Comparison of ENCODE assay signal across 10 cellular contexts in the genomic region with DNA sequence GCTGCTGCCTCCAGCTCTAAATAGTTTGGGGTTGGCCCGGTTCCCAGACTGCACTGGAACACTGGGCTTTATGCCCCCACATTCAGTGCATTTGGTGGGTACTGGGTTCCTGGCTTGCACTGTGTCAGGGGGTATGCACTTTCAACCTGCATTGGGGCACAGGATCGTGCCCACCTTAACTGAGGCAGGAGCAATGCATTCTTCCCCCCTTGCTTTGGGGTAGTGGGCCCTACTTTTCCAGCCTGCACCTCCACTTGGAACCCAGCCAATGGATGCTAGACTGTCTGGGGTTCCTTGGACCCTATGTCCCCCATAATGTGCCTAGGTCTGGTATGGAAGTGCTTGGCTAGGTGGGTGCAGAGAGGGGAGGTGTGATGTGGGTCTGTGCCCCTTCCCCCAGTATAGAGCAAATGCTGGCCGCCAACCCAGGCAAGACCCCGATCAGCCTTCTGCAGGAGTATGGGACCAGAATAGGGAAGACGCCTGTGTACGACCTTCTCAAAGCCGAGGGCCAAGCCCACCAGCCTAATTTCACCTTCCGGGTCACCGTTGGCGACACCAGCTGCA. TPM values are rescaled to one million over a fixed set of nuclear protein-coding genes. Genes with fewer than 3 reads are reported as not detected.
A peak's percentile ranks its signal among the peaks of the same experiment; 100 is the strongest.
DNase-seq lines count a peak whose midpoint lies in the region; ATAC-seq, FAIRE-seq and TF ChIP-seq lines count a peak whose summit lies in the region.
"Had no signal": no experiment of that assay in that cellular context is flagged by ENCODE, and none has a peak within 500 bp of the region (broad histone marks: within the 10 kb centered on the region; RNA-seq: fewer than 3 reads in every experiment).

No MANE protein-coding gene starts in this region.

- peak overlapping the region; percentile 41 for H4K8ac ChIP-seq in mesendoderm (ENCODE audit: low read depth, low read length)

- H3K9ac ChIP-seq in K562 (ENCODE audit: insufficient read depth in 1 of 2, low read depth in 2 of 2, low read length in 2 of 2) (peak overlapping the region; percentile 97 to 99), mesendoderm (ENCODE audit: low read length) (peak overlapping the region; percentile 93)

- no peak overlapping the region for H2BK15ac ChIP-seq in mesendoderm (replicated peaks; ENCODE audit: low read depth)

- peak overlapping the region; percentile 87 for H3K23ac ChIP-seq in mesendoderm (ENCODE audit: low read length)

- H3K27ac ChIP-seq in heart right ventricle (peak overlapping the region; percentile 96 to 99 (median 97)), K562 (ENCODE audit: extremely low read depth, low read depth, low read length) (peak overlapping the region; percentile 97), mesendoderm (ENCODE audit: low read depth, low read length) (peak overlapping the region; percentile 85), uterus (peak overlapping the region; percentile 96 to 99)

- TSS peak; percentile 68 for BruUV-seq in K562 (replicated peaks; lab: Mats Ljungman, UMichigan)

- peaks cover 27% of the 10 kb centered on the region for H3K79me2 ChIP-seq in K562 (ENCODE audit: control insufficient read depth, insufficient read depth, low read length)
- H3K79me2 ChIP-seq in mesendoderm (ENCODE audit: control insufficient read depth, insufficient read depth, low read length) = peaks cover 7% of the 10 kb centered on the region

- H4K5ac ChIP-seq in mesendoderm (ENCODE audit: low read length) = peak overlapping the region; percentile 2

- H3K9me3 ChIP-seq in heart right ventricle = no peaks in the 10 kb centered on the region
- no peaks in the 10 kb centered on the region for H3K9me3 ChIP-seq in K562 (replicated peaks; ENCODE audit: control insufficient read depth, insufficient read depth, low read depth, low read length)
- H3K9me3 ChIP-seq in uterus = no peaks in the 10 kb centered on the region

- H3K4me3 ChIP-seq in heart right ventricle (peak overlapping the region; percentile 44 to 87 (median 74)), K562 (peak overlapping the region; percentile 79), mesendoderm (ENCODE audit: low read length) (peak overlapping the region; percentile 54), uterus (peak overlapping the region; percentile 68 to 72)

- POLR2A ChIA-PET in K562 (lab: Yijun Ruan, JAX) = interaction anchor here (0.6 to 2.7 kb wide), 35 partner anchors 9 to 423 kb away, joined by 3 to 24 read pairs (median 4); partner anchors contain the start of genes AAAS, PFDN5, SP1 and SPRYD3

- H3K18ac ChIP-seq in mesendoderm (ENCODE audit: low read length) = peak overlapping the region; percentile 89

- TF ChIP-seq RAD21 in K562 (CRISPR knock-in tag; conservative IDR thresholded peaks at IDR 0.05 in 1 of 2, IDR thresholded peaks at IDR 0.05 in 1 of 2) = no peak

- H3K4me2 ChIP-seq in K562 (ENCODE audit: insufficient read depth, low read length) (peak overlapping the region; percentile 100), mesendoderm (ENCODE audit: low read length) (peak overlapping the region; percentile 93)

- peak overlapping the region; percentile 99 for H3K56ac ChIP-seq in mesendoderm (ENCODE audit: low read length)

- TF ChIP-seq CTCF in heart right ventricle (IDR thresholded peaks at IDR 0.05) (no peak), K562 (IDR thresholded peaks at IDR 0.05 in 2 of 3, conservative IDR thresholded peaks at IDR 0.05 in 1 of 3; ENCODE audit: insufficient read depth in 2 of 3, low read depth in 1 of 3, low read length in 3 of 3) (no peak), uterus (IDR thresholded peaks at IDR 0.05) (no peak)

- no peak for TF ChIP-seq EP300 in K562 (IDR thresholded peaks at IDR 0.05; ENCODE audit: low read length)

- H2AFZ ChIP-seq in K562 (ENCODE audit: low read depth, low read length) = peak overlapping the region; percentile 99

- intact Hi-C loops in heart right ventricle (cut with DNase I) (loop anchor here in 7 of 10 donors (2.0 to 10.0 kb wide), 7 partner anchors 47 to 177 kb away; partner anchors contain the start of genes PCBP2 (in 5 of the 7), AAAS (in 1 of the 7) and PRR13 (in 1 of the 7)), left ventricle myocardium superior (cut with micrococcal nuclease) (loop anchor here (5.0 kb wide), 1 partner anchor 179 kb away; the partner anchor contains the start of gene AAAS), K562 (cut with micrococcal nuclease) (loop anchor here (1.0 to 10.0 kb wide), 2 partner anchors 176 to 437 kb away; no protein-coding TSS in a partner anchor), uterus (cut with DNase I; ENCODE audit: low total_unique reads) (loop anchor here (10.0 kb wide), 1 partner anchor 47 kb away; the partner anchor contains the start of gene PCBP2)

- peak in 1 of 8 donors; percentile 0 for ATAC-seq in heart right ventricle
- ATAC-seq in left ventricle myocardium superior = no peak
- no peak for ATAC-seq in K562
- ATAC-seq in HG03039 (IDR thresholded peaks at IDR 0.05; ENCODE audit: unreplicated experiment) = no peak

- H3K27me3 ChIP-seq in heart right ventricle (no peaks in the 10 kb centered on the region), K562 (ENCODE audit: control insufficient read depth in 2 of 2, insufficient read depth in 2 of 2, low read length in 2 of 2) (no peaks in the 10 kb centered on the region), mesendoderm (ENCODE audit: insufficient read depth, low read length, poor library complexity) (no peaks in the 10 kb centered on the region), uterus (no peaks in the 10 kb centered on the region)

- H4K20me1 ChIP-seq in K562 (replicated peaks; ENCODE audit: control insufficient read depth, insufficient read depth, low read length) = no peaks in the 10 kb centered on the region

- no peak for FAIRE-seq in K562 (lab: Jason Lieb, UNC)

- peaks cover 9% of the 10 kb centered on the region for H3K79me1 ChIP-seq in mesendoderm (ENCODE audit: low read length)

- DNase-seq in heart right ventricle (no peak), left ventricle myocardium superior (no peak), K562 (ENCODE audit: extremely low read depth in 1 of 4, low spot score in 3 of 4) (peak in 1 of 4 experiments; percentile 32), mesendoderm (no peak), uterus (peak in 1 of 2 donors; percentile 41), NCI-H748 (lab: John Stamatoyannopoulos, UW; ENCODE audit: unreplicated experiment) (no peak), HUDEP-2 (lab: John Stamatoyannopoulos, UW; ENCODE audit: unreplicated experiment in 76 of 76) (no peak)

- CTCF ChIA-PET in K562 (lab: Yijun Ruan, JAX; ENCODE audit: low intra/inter-chr PET ratio) = interaction anchor here (1.0 to 1.4 kb wide), 2 partner anchors 174 to 177 kb away, joined by 3 read pairs; partner anchors contain the start of gene ATP5MC2

- H2BK120ac ChIP-seq in mesendoderm (ENCODE audit: low read depth, low read length) = no peak overlapping the region

- H2AK5ac ChIP-seq in mesendoderm (ENCODE audit: low read length) = peak overlapping the region; percentile 7

- 56 to 66% methylated on average over 10 of the region's 10 CpGs for WGBS in heart right ventricle, 2 donors
- 14% methylated on average over 10 of the region's 10 CpGs for WGBS in K562 (ENCODE audit: insufficient coverage, low coverage, missing lambda C conversion rate)
- WGBS in mesendoderm (ENCODE audit: extremely low coverage, insufficient coverage, low lambda C conversion rate) = no CpG with 5 or more reads among the region's 10 CpGs

- H3K9me1 ChIP-seq in K562 (ENCODE audit: control insufficient read depth, insufficient read depth, low read length) = no peaks in the 10 kb centered on the region

- H3K4ac ChIP-seq in mesendoderm (ENCODE audit: low read depth, low read length) = peak overlapping the region; percentile 74

- H3K36me3 ChIP-seq in heart right ventricle (peaks cover 0 to 36% (median 5%) of the 10 kb centered on the region in 9 donors), K562 (ENCODE audit: control insufficient read depth, insufficient read depth, low read length) (peaks cover 36% of the 10 kb centered on the region; the same call in 2 of the 3 replicates), mesendoderm (ENCODE audit: control insufficient read depth, insufficient read depth, low read length) (no peaks in the 10 kb centered on the region), uterus (no peaks in the 10 kb centered on the region)

- in situ Hi-C loops in K562 (cut with MboI) = loop anchor here (10.0 kb wide), 1 partner anchor 177 kb away; the partner anchor contains the start of gene AAAS

- peaks cover 15 to 50% (median 27%) of the 10 kb centered on the region in 9 donors for H3K4me1 ChIP-seq in heart right ventricle
- H3K4me1 ChIP-seq in K562 (replicated peaks in 1 of 2; ENCODE audit: control insufficient read depth in 2 of 2, insufficient read depth in 2 of 2, low read length in 2 of 2) = peaks cover 29 to 42% of the 10 kb centered on the region in 2 experiments; a peak in 4 of 5 replicates
- peaks cover 10% of the 10 kb centered on the region for H3K4me1 ChIP-seq in mesendoderm (ENCODE audit: control insufficient read depth, low read depth, low read length)
- H3K4me1 ChIP-seq in uterus = peaks cover 0 to 19% of the 10 kb centered on the region in 2 donors

- H2BK5ac ChIP-seq in mesendoderm (ENCODE audit: low read length) = peak overlapping the region; percentile 65

- TF ChIP-seq POLR2A in K562 (conservative IDR thresholded peaks at IDR 0.05) = no peak
- no peak for TF ChIP-seq POLR2A in uterus (IDR thresholded peaks at IDR 0.05)

RNA-seq across cellular contexts. Expression of gene TARBP2, which starts 0.6 kb away (rescaled TPM):
- total RNA-seq in heart right ventricle (10 to 100 TPM in 7 of 10 donors, 1 to 10 TPM in 3; 7.0 to 13.7 (median 11.0) TPM), left ventricle myocardium superior (10.1 TPM), K562 (2014; rRNA removed) (63.1 and 75.7 TPM in 2 replicates), K562 (2014; rRNA removed; fragmentation: Illumina TruSeq; extraction: Trizol) (21.0 and 25.2 TPM in 2 replicates), K562 (2015; rRNA removed; fragmentation: Illumina TruSeq; extraction: Trizol) (54.6 and 56.5 TPM in 2 replicates), K562 (2021) (55.4 and 59.2 TPM in 2 replicates), uterus (10 to 100 TPM in 3 of 4 donors, 1 to 10 TPM in 1; 6.7 to 33.2 (median 19.0) TPM)
- polyA plus RNA-seq in heart right ventricle (10 to 100 TPM; 17.6 to 21.2 TPM), K562 (2011; rRNA removed) (40.4 and 55.0 TPM in 2 replicates), K562 (2014; fragmentation: Illumina TruSeq; extraction: Trizol) (44.6 and 51.6 TPM in 2 replicates), K562 (2014; fragmentation: Nextera tagmentation; extraction: Ambion mirVana) (10 to 100 TPM in 1 of 2 experiments, 1 to 10 TPM in 1; 5.6 to 16.6 TPM), K562 (2014; rRNA removed) (68.7 and 69.0 TPM in 2 replicates)
- total RNA-seq in K562 (2011; cell fraction: chromatin; rRNA removed; ENCODE audit: low replicate concordance) = 87.5 and 179 TPM in 2 replicates
- 124 and 126 TPM in 2 replicates for total RNA-seq in K562 (2011; cell fraction: nucleolus; rRNA removed)
- 113 and 115 TPM in 2 replicates for total RNA-seq in K562 (2011; cell fraction: nucleoplasm; rRNA removed)
- polyA plus RNA-seq in K562 (2011; cell fraction: cytosol; rRNA removed) = 69.6 and 99.9 TPM in 2 replicates
- 222 and 277 TPM in 2 replicates for polyA plus RNA-seq in K562 (2011; cell fraction: nucleus; rRNA removed)
- polyA plus RNA-seq in K562 (2012) = 56.1 and 59.4 TPM in 2 replicates
- 20.1 and 22.4 TPM in 2 replicates for polyA minus RNA-seq in K562 (2011; rRNA and poly(A)+ RNA removed)
- 17.8 and 20.6 TPM in 2 replicates for polyA minus RNA-seq in K562 (2011; cell fraction: cytosol; rRNA and poly(A)+ RNA removed)
- 45.2 and 71.4 TPM in 2 replicates for polyA minus RNA-seq in K562 (2011; cell fraction: nucleus; rRNA and poly(A)+ RNA removed)
- 37.4 TPM for polyA plus RNA-seq in mesendoderm (2013, experiment 1 of 2)
- polyA plus RNA-seq in mesendoderm (2013, experiment 2 of 2) = 37.2 TPM

RNA-seq across cellular contexts. Expression of gene MAP3K12, which starts 2.4 kb away (rescaled TPM):
- 10 to 100 TPM in 1 of 10 donors, 1 to 10 TPM in 9; 2.9 to 10.1 (median 4.3) TPM for total RNA-seq in heart right ventricle
- 10 to 100 TPM in 1 of 2 donors, 1 to 10 TPM in 1; 6.5 to 19.4 TPM for polyA plus RNA-seq in heart right ventricle
- total RNA-seq in left ventricle myocardium superior = 4.2 TPM
- total RNA-seq in K562 (2011; cell fraction: chromatin; rRNA removed; ENCODE audit: low replicate concordance) = 10.8 and 23.0 TPM in 2 replicates
- 12.2 and 17.2 TPM in 2 replicates for total RNA-seq in K562 (2011; cell fraction: nucleolus; rRNA removed)
- 9.6 and 12.4 TPM in 2 replicates for total RNA-seq in K562 (2011; cell fraction: nucleoplasm; rRNA removed)
- 1.1 and 1.3 TPM in 2 replicates for total RNA-seq in K562 (2014; rRNA removed)
- 0.93 and 1.1 TPM in 2 replicates for total RNA-seq in K562 (2014; rRNA removed; fragmentation: Illumina TruSeq; extraction: Trizol)
- total RNA-seq in K562 (2015; rRNA removed; fragmentation: Illumina TruSeq; extraction: Trizol) = 1.6 and 1.9 TPM in 2 replicates
- 2.1 and 2.6 TPM in 2 replicates for total RNA-seq in K562 (2021)
- polyA plus RNA-seq in K562 (2011; rRNA removed) = 1.7 and 2.2 TPM in 2 replicates
- 1.7 and 3.8 TPM in 2 replicates for polyA plus RNA-seq in K562 (2011; cell fraction: cytosol; rRNA removed)
- 15.6 and 23.0 TPM in 2 replicates for polyA plus RNA-seq in K562 (2011; cell fraction: nucleus; rRNA removed)
- 4.6 and 6.4 TPM in 2 replicates for polyA plus RNA-seq in K562 (2012)
- 1.3 and 1.8 TPM in 2 replicates for polyA plus RNA-seq in K562 (2014; fragmentation: Illumina TruSeq; extraction: Trizol)
- polyA plus RNA-seq in K562 (2014; fragmentation: Nextera tagmentation; extraction: Ambion mirVana) = under 1 TPM; 0.10 to 0.46 TPM
- 1.1 and 2.4 TPM in 2 replicates for polyA plus RNA-seq in K562 (2014; rRNA removed)
- polyA minus RNA-seq in K562 (2011; rRNA and poly(A)+ RNA removed) = 1.8 and 2.8 TPM in 2 replicates
- polyA minus RNA-seq in K562 (2011; cell fraction: cytosol; rRNA and poly(A)+ RNA removed) = 1.4 and 1.5 TPM in 2 replicates
- 3.4 TPM in 2 replicates for polyA minus RNA-seq in K562 (2011; cell fraction: nucleus; rRNA and poly(A)+ RNA removed)
- polyA plus RNA-seq in mesendoderm (2013, experiment 1 of 2) = 2.0 TPM
- 1.8 TPM for polyA plus RNA-seq in mesendoderm (2013, experiment 2 of 2)
- total RNA-seq in uterus = 10 to 100 TPM; 13.8 to 65.8 (median 34.7) TPM

RNA-seq across cellular contexts. Expression of gene NPFF, which starts 5.6 kb away (rescaled TPM):
- total RNA-seq in heart right ventricle (not detected), left ventricle myocardium superior (not detected), K562 (2014; rRNA removed) (not detected in 2 replicates), K562 (2014; rRNA removed; fragmentation: Illumina TruSeq; extraction: Trizol) (not detected in 2 replicates), K562 (2015; rRNA removed; fragmentation: Illumina TruSeq; extraction: Trizol) (not detected in 2 replicates), K562 (2021) (not detected in 2 replicates), uterus (not detected)
- polyA plus RNA-seq in heart right ventricle (not detected), K562 (2011; rRNA removed) (not detected in 2 replicates), K562 (2014; fragmentation: Illumina TruSeq; extraction: Trizol) (0.55 TPM in 1 of 2 replicates, not detected in the other), K562 (2014; fragmentation: Nextera tagmentation; extraction: Ambion mirVana) (under 1 TPM in 1 of 2 experiments, not detected in 1; 0.15 TPM), K562 (2014; rRNA removed) (1.2 TPM in 1 of 2 replicates, not detected in the other)
- total RNA-seq in K562 (2011; cell fraction: chromatin; rRNA removed; ENCODE audit: low replicate concordance) = not detected in 2 replicates
- total RNA-seq in K562 (2011; cell fraction: nucleolus; rRNA removed) = not detected in 2 replicates
- not detected in 2 replicates for total RNA-seq in K562 (2011; cell fraction: nucleoplasm; rRNA removed)
- polyA plus RNA-seq in K562 (2011; cell fraction: cytosol; rRNA removed) = 0.28 TPM in 1 of 2 replicates, not detected in the other
- not detected in 2 replicates for polyA plus RNA-seq in K562 (2011; cell fraction: nucleus; rRNA removed)
- 0.55 TPM in 1 of 2 replicates, not detected in the other for polyA plus RNA-seq in K562 (2012)
- polyA minus RNA-seq in K562 (2011; rRNA and poly(A)+ RNA removed) = not detected in 2 replicates
- polyA minus RNA-seq in K562 (2011; cell fraction: cytosol; rRNA and poly(A)+ RNA removed) = not detected in 2 replicates
- polyA minus RNA-seq in K562 (2011; cell fraction: nucleus; rRNA and poly(A)+ RNA removed) = not detected in 2 replicates
- polyA plus RNA-seq in mesendoderm (2013, experiment 1 of 2) = 0.25 TPM
- 0.59 TPM for polyA plus RNA-seq in mesendoderm (2013, experiment 2 of 2)
- total RNA-seq: myocyte, RPMI7951 had no signal

RNA-seq across cellular contexts. Expression of gene PCBP2, which starts 49.8 kb away (rescaled TPM):
- 100 to 1,000 TPM; 492 to 579 (median 559) TPM for total RNA-seq in heart right ventricle
- polyA plus RNA-seq in heart right ventricle = 100 to 1,000 TPM; 281 to 288 TPM
- 557 TPM for total RNA-seq in left ventricle myocardium superior
- total RNA-seq in K562 (2011; cell fraction: chromatin; rRNA removed; ENCODE audit: low replicate concordance) = 880 and 1,252 TPM in 2 replicates
- 429 and 447 TPM in 2 replicates for total RNA-seq in K562 (2011; cell fraction: nucleolus; rRNA removed)
- 778 and 1,039 TPM in 2 replicates for total RNA-seq in K562 (2011; cell fraction: nucleoplasm; rRNA removed)
- 130 and 137 TPM in 2 replicates for total RNA-seq in K562 (2014; rRNA removed)
- total RNA-seq in K562 (2014; rRNA removed; fragmentation: Illumina TruSeq; extraction: Trizol) = 190 and 191 TPM in 2 replicates
- 181 and 194 TPM in 2 replicates for total RNA-seq in K562 (2015; rRNA removed; fragmentation: Illumina TruSeq; extraction: Trizol)
- 748 and 810 TPM in 2 replicates for total RNA-seq in K562 (2021)
- 340 and 350 TPM in 2 replicates for polyA plus RNA-seq in K562 (2011; rRNA removed)
- 351 and 484 TPM in 2 replicates for polyA plus RNA-seq in K562 (2011; cell fraction: cytosol; rRNA removed)
- 548 and 674 TPM in 2 replicates for polyA plus RNA-seq in K562 (2011; cell fraction: nucleus; rRNA removed)
- 804 and 1,240 TPM in 2 replicates for polyA plus RNA-seq in K562 (2012)
- 802 and 831 TPM in 2 replicates for polyA plus RNA-seq in K562 (2014; fragmentation: Illumina TruSeq; extraction: Trizol)
- 100 to 1,000 TPM; 254 to 328 TPM for polyA plus RNA-seq in K562 (2014; fragmentation: Nextera tagmentation; extraction: Ambion mirVana)
- polyA plus RNA-seq in K562 (2014; rRNA removed) = 356 and 362 TPM in 2 replicates
- polyA minus RNA-seq in K562 (2011; rRNA and poly(A)+ RNA removed) = 583 and 666 TPM in 2 replicates
- polyA minus RNA-seq in K562 (2011; cell fraction: cytosol; rRNA and poly(A)+ RNA removed) = 634 and 719 TPM in 2 replicates
- 190 and 332 TPM in 2 replicates for polyA minus RNA-seq in K562 (2011; cell fraction: nucleus; rRNA and poly(A)+ RNA removed)
- 605 TPM for polyA plus RNA-seq in mesendoderm (2013, experiment 1 of 2)
- 607 TPM for polyA plus RNA-seq in mesendoderm (2013, experiment 2 of 2)
- total RNA-seq in uterus = 100 to 1,000 TPM; 364 to 929 (median 383) TPM
